8 cellular contexts compared by ENCODE assay signal in genomic region chr3:69051796-69052566, GRCh38. TPM values are rescaled to one million over a fixed set of nuclear protein-coding genes. Genes with fewer than 3 reads are reported as not detected.
A peak's percentile ranks its signal among the peaks of the same experiment; 100 is the strongest.
DNase-seq lines count a peak whose midpoint lies in the region; ATAC-seq and TF ChIP-seq lines count a peak whose summit lies in the region.

TSS of gene TMF1 (minus strand) at chr3:69052333. CDS start at chr3:69052086, 247 bp downstream.

- peak; percentile 97 for DNase-seq in activated CD4-positive, CD25-positive, alpha-beta regulatory T cell treated with anti-CD3 and anti-CD28 coated beads, Interleukin-2, amount 50 U/mL, for 16 hours (ENCODE audit: low read depth, low spot score)
- DNase-seq in activated CD4-positive, CD25-positive, alpha-beta regulatory T cell (lab: John Stamatoyannopoulos, UW), result no peak
- DNase-seq in chondrocyte (ENCODE audit: low spot score) (peak; percentile 98), NCI-H2107 treated with DMSO at 0.1 percent for 48 hours (lab: John Stamatoyannopoulos, UW; ENCODE audit: unreplicated experiment) (no peak)
- DNase-seq in stimulated activated CD4-positive, alpha-beta T cell treated with anti-CD3 and anti-CD28 coated beads, Interleukin-2, amount 100 ng/mL, for 24 hours, result peak; percentile 98

- H3K4me3 Mint-ChIP-seq in chondrocyte (ENCODE audit: unreplicated experiment), result peak within 1 kb of the TSS; percentile 98

- peaks cover 42% of the 10 kb centered on the region for H3K4me1 Mint-ChIP-seq in chondrocyte (ENCODE audit: low read depth)

- H3K27me3 ChIP-seq in layer of hippocampus (ENCODE audit: control insufficient read depth, insufficient read depth, low read length), result no peaks in the 10 kb centered on the region

- H3K27ac ChIP-seq in VCaP, result peak within 1 kb of the TSS; percentile 80
- H3K27ac ChIP-seq in layer of hippocampus (ENCODE audit: low read depth, low read length), result peak within 1 kb of the TSS; percentile 91

- peaks cover 13% of the 10 kb centered on the region for H3K36me3 Mint-ChIP-seq in chondrocyte (ENCODE audit: low read depth)

- peak; percentile 97 for ATAC-seq in HG03196 (IDR thresholded peaks at IDR 0.05; ENCODE audit: unreplicated experiment)

- H3K9me3 Mint-ChIP-seq in chondrocyte (ENCODE audit: low read depth), result no peaks in the 10 kb centered on the region

- H3K27ac Mint-ChIP-seq in chondrocyte (ENCODE audit: unreplicated experiment), result peak within 1 kb of the TSS; percentile 100

- H3K27me3 Mint-ChIP-seq in chondrocyte (ENCODE audit: low read depth), result no peaks in the 10 kb centered on the region

- TF ChIP-seq CTCF in VCaP (conservative IDR thresholded peaks at IDR 0.05), result no peak
- TF ChIP-seq CTCF in chondrocyte (IDR thresholded peaks at IDR 0.05), result no peak

RNA-seq across cellular contexts. Expression of gene TMF1, which starts in this region (rescaled TPM):
- total RNA-seq in chondrocyte, result 37.7 to 53.3 TPM (median 40.4 TPM) in 3 replicates

Comparison
In these comparisons a context has a peak if more than half of its experiments do, and no peak if none do; other contexts are left out.
1. DNase-seq: peak in activated CD4-positive, CD25-positive, alpha-beta regulatory T cell treated with anti-CD3 and anti-CD28 coated beads, Interleukin-2, amount 50 U/mL, for 16 hours (single experiment), chondrocyte (single experiment) and stimulated activated CD4-positive, alpha-beta T cell treated with anti-CD3 and anti-CD28 coated beads, Interleukin-2, amount 100 ng/mL, for 24 hours (2 of 2); none in activated CD4-positive, CD25-positive, alpha-beta regulatory T cell (0 of 4) and NCI-H2107 treated with DMSO at 0.1 percent for 48 hours (single experiment).